8 cellular contexts compared by ENCODE assay signal in genomic region chrX:154918060-154918483, GRCh38. TPM values are rescaled to one million over a fixed set of nuclear protein-coding genes. Genes with fewer than 3 reads are reported as not detected.
DNase-seq lines count a peak whose midpoint lies in the region; ATAC-seq, FAIRE-seq and TF ChIP-seq lines count a peak whose summit lies in the region.

No MANE protein-coding gene starts in this region.

- 0 out of 2 replicates have a peak overlapping the region, but pooled peaks have one; percentile 49 for H2AFZ ChIP-seq in PC-9

- POLR2A ChIA-PET in A549 (lab: Yijun Ruan, JAX), result interaction anchor here (1.3 kb wide), 1 partner anchor 299 kb away, joined by 5 read pairs; the partner anchor contains the start of gene VBP1
- POLR2A ChIA-PET in PC-9 (lab: Charles Lee; ENCODE audit: unreplicated experiment), result no interaction called here

- peak overlapping the region; percentile 65 for H3K4me3 Mint-ChIP-seq in progenitor cell of endocrine pancreas (ENCODE audit: low read depth)

- DNase-seq in A549 (ENCODE audit: low read depth in 1 of 2, low spot score in 1 of 2) (peak; percentile 32 to 74), GM12864 (ENCODE audit: low read depth) (no peak), KG1 (lab: John Stamatoyannopoulos, UW) (peak; percentile 4), PC-9 (peak; percentile 60 to 69), adipocyte (ENCODE audit: low read depth) (peak; percentile 86), heart right ventricle (peak in 1 of 2 donors; percentile 60), progenitor cell of endocrine pancreas (ENCODE audit: low spot score, unreplicated experiment) (peak; percentile 14)
- no peak for DNase-seq in effector CD4-positive, alpha-beta T cell

- no peak for TF ChIP-seq POLR2A in A549 (IDR thresholded peaks at IDR 0.05; ENCODE audit: low read length)

- ATAC-seq in A549 (peak; percentile 85 to 94), heart right ventricle (peak; percentile 46 to 70 (median 56))

- no peak overlapping the region for H3K27ac Mint-ChIP-seq in progenitor cell of endocrine pancreas

- H3K27ac ChIP-seq in A549 (0 out of 6 replicates have a peak overlapping the region, but pooled peaks of 1 of the 2 experiments have one; percentile 13), PC-9 (no peak overlapping the region), heart right ventricle (no peak overlapping the region)

- peak; percentile 51 for FAIRE-seq in A549 (lab: Jason Lieb, UNC)

- no TSS peak for BruUV-seq in PC-9 (replicated peaks; lab: Mats Ljungman, UMichigan)

- no peaks in the 10 kb centered on the region for H4K20me1 ChIP-seq in PC-9 (ENCODE audit: insufficient read depth)

- intact Hi-C loops in PC-9 (cut with micrococcal nuclease; ENCODE audit: unreplicated experiment), result loop anchor here (2.0 to 5.0 kb wide), 3 partner anchors 139 to 903 kb away; no protein-coding TSS in a partner anchor
- intact Hi-C loops in heart right ventricle (cut with DNase I), result no loop called here

- peak overlapping the region; percentile 16 for H3K9ac ChIP-seq in adipocyte (ENCODE audit: low read length)

- peak overlapping the region; percentile 80 for H3K4me2 ChIP-seq in A549
- H3K4me2 ChIP-seq in PC-9, result peak overlapping the region; percentile 68

- H3K4me1 ChIP-seq in A549 (no peaks in the 10 kb centered on the region), PC-9 (replicated peaks; ENCODE audit: insufficient read depth) (no peaks in the 10 kb centered on the region), adipocyte (ENCODE audit: control insufficient read depth, insufficient read depth, low read length) (peaks cover 3% of the 10 kb centered on the region), heart right ventricle (no peaks in the 10 kb centered on the region)

- TF ChIP-seq CTCF in A549 (IDR thresholded peaks at IDR 0.05) (peak; percentile 86), GM12864 (IDR thresholded peaks at IDR 0.05; ENCODE audit: low read depth, low read length, missing control alignments) (peak; percentile 65), PC-9 (conservative IDR thresholded peaks at IDR 0.05) (peak; percentile 75), heart right ventricle (IDR thresholded peaks at IDR 0.05) (peak in 7 of 9 donors; percentile 38 to 66 (median 56)), progenitor cell of endocrine pancreas (IDR thresholded peaks at IDR 0.05; ENCODE audit: unreplicated experiment) (peak; percentile 70)

- H3K27me3 Mint-ChIP-seq in progenitor cell of endocrine pancreas, result no peaks in the 10 kb centered on the region

- no peaks in the 10 kb centered on the region for H3K36me3 Mint-ChIP-seq in progenitor cell of endocrine pancreas (ENCODE audit: insufficient read depth)

- no peaks in the 10 kb centered on the region for H3K27me3 ChIP-seq in PC-9 (ENCODE audit: insufficient read depth, low read depth)
- no peaks in the 10 kb centered on the region for H3K27me3 ChIP-seq in adipocyte (replicated peaks; ENCODE audit: control insufficient read depth, insufficient read depth, low read length)
- no peaks in the 10 kb centered on the region for H3K27me3 ChIP-seq in heart right ventricle

- no peaks in the 10 kb centered on the region for H3K9me2 ChIP-seq in PC-9 (ENCODE audit: insufficient read depth)

- TF ChIP-seq EP300 in A549 (IDR thresholded peaks at IDR 0.05), result no peak

- no peaks in the 10 kb centered on the region for H3K79me2 ChIP-seq in PC-9 (ENCODE audit: low read depth)

- CTCF ChIA-PET in A549 (lab: Yijun Ruan, JAX) (interaction anchor here (0.6 to 2.3 kb wide), 32 partner anchors 10 to 304 kb away, joined by 3 to 17 read pairs (median 4); partner anchors contain the start of gene VBP1), PC-9 (lab: Charles Lee) (interaction anchor here (0.6 to 1.3 kb wide), 7 partner anchors 9 to 714 kb away, joined by 3 to 5 read pairs (median 3); partner anchors contain the start of gene FUNDC2)

- H3K9me3 ChIP-seq in A549 (no peaks in the 10 kb centered on the region; the same call in 2 of the 3 replicates), PC-9 (ENCODE audit: insufficient read depth, low read depth) (no peaks in the 10 kb centered on the region), adipocyte (ENCODE audit: control insufficient read depth, low read length) (no peaks in the 10 kb centered on the region), heart right ventricle (peaks cover 0 to 19% (median 0%) of the 10 kb centered on the region in 11 donors)

- no peaks in the 10 kb centered on the region for H3F3A ChIP-seq in PC-9 (ENCODE audit: insufficient read depth, low read depth)

- peak; percentile 89 to 90 for TF ChIP-seq RAD21 in A549 (conservative IDR thresholded peaks at IDR 0.05 in 1 of 2, IDR thresholded peaks at IDR 0.05 in 1 of 2)

- H3K4me1 Mint-ChIP-seq in progenitor cell of endocrine pancreas (ENCODE audit: low read depth), result no peaks in the 10 kb centered on the region

- no peaks in the 10 kb centered on the region for H3K36me3 ChIP-seq in PC-9 (ENCODE audit: low read depth)
- H3K36me3 ChIP-seq in adipocyte (ENCODE audit: control insufficient read depth, insufficient read depth, low read length, severe bottlenecking), result no peaks in the 10 kb centered on the region
- H3K36me3 ChIP-seq in heart right ventricle, result no peaks in the 10 kb centered on the region

- peaks cover 27% of the 10 kb centered on the region for H3K9me3 Mint-ChIP-seq in progenitor cell of endocrine pancreas (ENCODE audit: low read depth)

- H3K4me3 ChIP-seq in A549, result peak overlapping the region; percentile 29; the same call in 2 of the 3 replicates
- H3K4me3 ChIP-seq in GM12864 (ENCODE audit: low read depth, low read length), result peak overlapping the region; percentile 11; the same call in 1 of the 2 replicates
- H3K4me3 ChIP-seq in PC-9, result peak overlapping the region; percentile 35; the same call in 1 of the 2 replicates
- H3K4me3 ChIP-seq in adipocyte (ENCODE audit: low read length), result peak overlapping the region; percentile 43
- peak overlapping the region in 4 of 10 donors; percentile 16 to 27 (median 24) for H3K4me3 ChIP-seq in heart right ventricle

- WGBS in A549 (ENCODE audit: missing lambda C conversion rate), result 5% methylated on average over 5 of the region's 5 CpGs
- WGBS in heart right ventricle, 2 donors, result 7 to 18% methylated on average over 5 of the region's 5 CpGs

TF ChIP-seq in A549, 52 proteins besides CTCF, POLR2A, EP300 and RAD21:
- no peak for TF ChIP-seq CEBPB (IDR thresholded peaks at IDR 0.05)
- TF ChIP-seq EHMT2 (IDR thresholded peaks at IDR 0.05; ENCODE audit: low read depth), result no peak
- peak; percentile 61 for TF ChIP-seq SMC3 (IDR thresholded peaks at IDR 0.05)
- no peak for TF ChIP-seq HOXB13 (CRISPR knock-in tag; IDR thresholded peaks at IDR 0.05; ENCODE audit: low read depth)
- no peak for TF ChIP-seq TP53 (CRISPR knock-in tag; IDR thresholded peaks at IDR 0.05)

RNA-seq across cellular contexts. Expression of gene F8A1, which starts 31.9 kb away (rescaled TPM):
- polyA plus RNA-seq in A549 (2011; rRNA removed), result 16.8 and 32.5 TPM in 2 replicates
- polyA plus RNA-seq in A549 (2012; cell fraction: cytosol; rRNA removed), result 10.8 and 16.7 TPM in 2 replicates
- 7.4 and 15.2 TPM in 2 replicates for polyA plus RNA-seq in A549 (2012; cell fraction: nucleus; rRNA removed)
- polyA plus RNA-seq in A549 (2017; fragmentation: RNase III; extraction: RNeasy Plus Mini Kit Qiagen cat#74134 plus additional on column Dnase treatment), result 40.2 to 52.2 TPM (median 44.5 TPM) in 3 replicates
- 18.6 and 19.1 TPM in 2 replicates for polyA minus RNA-seq in A549 (2011; rRNA and poly(A)+ RNA removed)
- total RNA-seq in PC-9 (2021), result 12.1 and 19.6 TPM in 2 replicates
- 10 to 100 TPM; 16.1 to 34.3 (median 26.9) TPM for total RNA-seq in heart right ventricle
- polyA plus RNA-seq in heart right ventricle, result 10 to 100 TPM; 13.9 to 41.5 TPM
- total RNA-seq in progenitor cell of endocrine pancreas, result 18.6 and 18.8 TPM in 2 replicates

Comparison
In these comparisons a context has a peak if more than half of its experiments do, and no peak if none do; other contexts are left out.
1. DNase-seq: peak in A549 (2 of 2), KG1 (single experiment), PC-9 (2 of 2), adipocyte (single experiment) and progenitor cell of endocrine pancreas (single experiment); none in GM12864 (single experiment) and effector CD4-positive, alpha-beta T cell (single experiment).
2. Peak in every context shown above with its lines, with median percentiles within 50 percentile points of each other: CTCF ChIP-seq.